8 cellular contexts compared by ENCODE assay signal in genomic region chr1:93345633-93346471, GRCh38. TPM values are rescaled to one million over a fixed set of nuclear protein-coding genes. Genes with fewer than 3 reads are reported as not detected.
DNase-seq lines count a peak whose midpoint lies in the region; ATAC-seq and TF ChIP-seq lines count a peak whose summit lies in the region.

DR1 (plus strand) TSS chr1:93345907; CDS start chr1:93346646, 739 bp downstream.

- peak within 1 kb of the TSS; percentile 84 to 92 (median 90) for H3K9ac ChIP-seq in skeletal muscle tissue (ENCODE audit: low read depth in 1 of 3, low read length in 3 of 3)

- peak within 1 kb of the TSS; percentile 85 for H3K4me3 ChIP-seq in AG04449 (ENCODE audit: low read depth, low read length)
- H3K4me3 ChIP-seq in WERI-Rb-1 (ENCODE audit: low read depth, low read length), result peak within 1 kb of the TSS; percentile 76
- peak within 1 kb of the TSS; percentile 87 to 94 (median 92) for H3K4me3 ChIP-seq in breast epithelium
- H3K4me3 ChIP-seq in iPS-18c (ENCODE audit: insufficient read depth, low read depth, low read length), result peak within 1 kb of the TSS; percentile 90
- peak within 1 kb of the TSS; percentile 91 to 94 (median 93) for H3K4me3 ChIP-seq in skeletal muscle tissue (ENCODE audit: low read length in 3 of 3)

- TF ChIP-seq POLR2A in breast epithelium (IDR thresholded peaks at IDR 0.05), result peak; percentile 92

- DNase-seq in AG04449 (ENCODE audit: low read depth, low spot score) (peak; percentile 77), NCI-H2196 (lab: John Stamatoyannopoulos, UW; ENCODE audit: unreplicated experiment) (peak; percentile 90), WERI-Rb-1 (peak; percentile 94), breast epithelium (ENCODE audit: low spot score in 2 of 2) (peak; percentile 87 to 91)

- POLR2A ChIA-PET in AG04449 (lab: Yijun Ruan, JAX), result interaction anchor here (0.6 to 1.5 kb wide), 7 partner anchors 12 to 913 kb away, joined by 3 to 10 read pairs (median 3); no protein-coding TSS in a partner anchor

- H3K36me3 ChIP-seq in WERI-Rb-1 (peaks cover 22% of the 10 kb centered on the region), breast epithelium (no peaks in the 10 kb centered on the region), skeletal muscle tissue (ENCODE audit: control insufficient read depth in 3 of 3, insufficient read depth in 3 of 3, low read length in 3 of 3) (no peaks in the 10 kb centered on the region)

- H3K27ac ChIP-seq in WERI-Rb-1 (peak within 1 kb of the TSS; percentile 98), breast epithelium (peak within 1 kb of the TSS; percentile 93 to 97), skeletal muscle tissue (ENCODE audit: low read depth, low read length) (peak within 1 kb of the TSS; percentile 92)

- H3K4me1 ChIP-seq in breast epithelium (peaks cover 0 to 3% of the 10 kb centered on the region in 2 donors), skeletal muscle tissue (ENCODE audit: control insufficient read depth in 3 of 3, insufficient read depth in 3 of 3, low read length in 3 of 3) (peaks cover 3 to 17% (median 12%) of the 10 kb centered on the region in 3 donors)

- no peaks in the 10 kb centered on the region for H3K9me3 ChIP-seq in WERI-Rb-1 (ENCODE audit: severe bottlenecking)
- H3K9me3 ChIP-seq in breast epithelium, result no peaks in the 10 kb centered on the region
- H3K9me3 ChIP-seq in iPS-18c (ENCODE audit: control insufficient read depth, insufficient read depth, low read length), result no peaks in the 10 kb centered on the region
- no peaks in the 10 kb centered on the region for H3K9me3 ChIP-seq in skeletal muscle tissue (ENCODE audit: control insufficient read depth in 3 of 3, low read length in 3 of 3)

- TF ChIP-seq CTCF in AG04449 (IDR thresholded peaks at IDR 0.05; ENCODE audit: insufficient read depth, low read length, missing control alignments), result no peak
- TF ChIP-seq CTCF in WERI-Rb-1 (IDR thresholded peaks at IDR 0.05; ENCODE audit: low read depth, low read length), result no peak
- TF ChIP-seq CTCF in breast epithelium (IDR thresholded peaks at IDR 0.05), result no peak

- H3K27me3 ChIP-seq in WERI-Rb-1 (ENCODE audit: insufficient read depth, low read depth, severe bottlenecking) (no peaks in the 10 kb centered on the region), breast epithelium (no peaks in the 10 kb centered on the region), skeletal muscle tissue (ENCODE audit: control insufficient read depth in 3 of 3, insufficient read depth in 3 of 3, low read length in 3 of 3) (no peaks in the 10 kb centered on the region)

- ATAC-seq in GM18870 (IDR thresholded peaks at IDR 0.05; ENCODE audit: unreplicated experiment), result peak; percentile 61
- ATAC-seq in HG03108 (IDR thresholded peaks at IDR 0.05; ENCODE audit: unreplicated experiment), result peak; percentile 64

- intact Hi-C loops in breast epithelium (cut with DNase I; ENCODE audit: low total_unique reads), result loop anchor here (10.0 kb wide), 1 partner anchor 99 kb away; the partner anchor contains the start of gene FNBP1L

- CTCF ChIA-PET in AG04449 (lab: Yijun Ruan, JAX), result interaction anchor here (1.1 to 4.9 kb wide), 2 partner anchors 42 to 386 kb away, joined by 3 to 19 read pairs; no protein-coding TSS in a partner anchor

RNA-seq across cellular contexts. Expression of gene DR1, which starts in this region (rescaled TPM):
- 10 to 100 TPM; 23.6 to 33.1 (median 31.0) TPM for total RNA-seq in breast epithelium
- 11.5 TPM for total RNA-seq in skeletal muscle tissue

Comparison
In these comparisons a context has a peak if more than half of its experiments do, and no peak if none do; other contexts are left out.
1. Peak in every context shown above with its lines: DNase-seq, ATAC-seq, H3K4me3 ChIP-seq and H3K27ac ChIP-seq.